ENCODE assay signal across 16 cellular contexts in genomic region chr2:208356846-208357574, GRCh38. TPM values are rescaled to one million over a fixed set of nuclear protein-coding genes. Genes with fewer than 3 reads are reported as not detected.
DNase-seq lines count a peak whose midpoint lies in the region; ATAC-seq and TF ChIP-seq lines count a peak whose summit lies in the region.
"Had no signal": no experiment of that assay in that cellular context is flagged by ENCODE, and none has a peak within 500 bp of the region (broad histone marks: within the 10 kb centered on the region; RNA-seq: fewer than 3 reads in every experiment).

No MANE protein-coding gene starts in this region.

- POLR2A ChIA-PET in WTC11 (lab: Charles Lee): no interaction called here
- POLR2A ChIA-PET in activated CD4-positive, alpha-beta memory T cell treated with anti-CD3 and anti-CD28 coated beads, Interleukin-2, amount 10 ng/mL, durations not matched to agents 7 days and 5 days (lab: Charles Lee): no interaction called here

- H3K36me3 Mint-ChIP-seq in activated T-cell treated with anti-CD3 and anti-CD28 coated beads, Interleukin-2, amount 50 U/mL, for 24 hours (ENCODE audit: low read depth): peaks cover 71% of the 10 kb centered on the region
- peaks cover 48% of the 10 kb centered on the region for H3K36me3 Mint-ChIP-seq in WTC11
- H3K36me3 Mint-ChIP-seq in activated CD4-positive, alpha-beta memory T cell treated with anti-CD3 and anti-CD28 coated beads, Interleukin-2, amount 10 ng/mL, durations not matched to agents 7 days and 5 days (ENCODE audit: low read depth): peaks cover 58% of the 10 kb centered on the region
- H3K36me3 Mint-ChIP-seq: natural killer cell treated with Interleukin-12 subunit alpha and Interleukin-12 subunit beta and Interleukin-15 and Interleukin-18, amount 100 ng/mL, for 72 hours had no signal

- H3K27me3 Mint-ChIP-seq in activated T-cell treated with anti-CD3 and anti-CD28 coated beads, Interleukin-2, amount 50 U/mL, for 24 hours: no peaks in the 10 kb centered on the region
- H3K27me3 Mint-ChIP-seq in WTC11 (ENCODE audit: low read depth): no peaks in the 10 kb centered on the region
- no peaks in the 10 kb centered on the region for H3K27me3 Mint-ChIP-seq in activated CD4-positive, alpha-beta memory T cell treated with anti-CD3 and anti-CD28 coated beads, Interleukin-2, amount 10 ng/mL, durations not matched to agents 7 days and 5 days
- H3K27me3 Mint-ChIP-seq: natural killer cell treated with Interleukin-12 subunit alpha and Interleukin-12 subunit beta and Interleukin-15 and Interleukin-18, amount 100 ng/mL, for 72 hours; type B pancreatic cell had no signal

- H3K9ac ChIP-seq in fibroblast of lung (ENCODE audit: insufficient read depth, low read length) (no peak overlapping the region), subcutaneous abdominal adipose tissue (ENCODE audit: low read length in 5 of 5) (peak overlapping the region in 1 of 5 donors; percentile 17)

- H3K4me3 ChIP-seq in fibroblast of lung (replicated peaks in 1 of 4; ENCODE audit: control extremely low read depth in 1 of 4, insufficient read depth in 1 of 4, low read depth in 3 of 4, low read length in 4 of 4) (no peak overlapping the region), subcutaneous abdominal adipose tissue (ENCODE audit: low read depth in 1 of 5, low read length in 5 of 5) (no peak overlapping the region), SJCRH30 (no peak overlapping the region)
- H3K4me3 ChIP-seq: coronary artery had no signal

- no peak overlapping the region for H2AFZ ChIP-seq in fibroblast of lung (ENCODE audit: low read length)

- no peak for DNase-seq in activated T-cell treated with anti-CD3 and anti-CD28 coated beads, Interleukin-2, amount 50 U/mL, for 24 hours
- no peak for DNase-seq in activated T-cell treated with anti-CD3 and anti-CD28 coated beads, Interleukin-2, amount 50 U/mL, for 48 hours
- DNase-seq in WTC11 (ENCODE audit: low spot score) (no peak), fibroblast of lung (ENCODE audit: low read depth in 2 of 2) (peak; percentile 6 to 29), SJCRH30 (no peak), NCI-H345 treated with DMSO at 0.1 percent for 48 hours (lab: John Stamatoyannopoulos, UW; ENCODE audit: unreplicated experiment) (no peak)
- no peak for DNase-seq in activated CD4-positive, alpha-beta memory T cell treated with anti-CD3 and anti-CD28 coated beads, Interleukin-2, amount 10 ng/mL, durations not matched to agents 7 days and 5 days
- DNase-seq: NCI-H1092 treated with DMSO at 0.1 percent for 48 hours had no signal

- no peak overlapping the region for H3K4me2 ChIP-seq in fibroblast of lung (ENCODE audit: extremely low read depth, insufficient read depth, low read length)

- H3K27ac ChIP-seq in fibroblast of lung (ENCODE audit: insufficient read depth, low read length) (no peak overlapping the region), subcutaneous abdominal adipose tissue (ENCODE audit: low read depth, low read length) (peak overlapping the region; percentile 74), SJCRH30 (no peak overlapping the region)

- TF ChIP-seq CTCF in WTC11 (IDR thresholded peaks at IDR 0.05) (no peak), fibroblast of lung (conservative IDR thresholded peaks at IDR 0.05 in 1 of 2, IDR thresholded peaks at IDR 0.05 in 1 of 2; ENCODE audit: low read depth in 1 of 2, low read length in 2 of 2) (no peak)

- peak overlapping the region; percentile 50 for H3K27ac Mint-ChIP-seq in activated T-cell treated with anti-CD3 and anti-CD28 coated beads, Interleukin-2, amount 50 U/mL, for 24 hours
- peak overlapping the region; percentile 36 for H3K27ac Mint-ChIP-seq in WTC11
- H3K27ac Mint-ChIP-seq in activated CD4-positive, alpha-beta memory T cell treated with anti-CD3 and anti-CD28 coated beads, Interleukin-2, amount 10 ng/mL, durations not matched to agents 7 days and 5 days: no peak overlapping the region
- H3K27ac Mint-ChIP-seq: activated naive CD4-positive, alpha-beta T cell treated with anti-CD3 and anti-CD28 coated beads, Interleukin-2, amount 50 U/mL, for 72 hours; natural killer cell treated with Interleukin-12 subunit alpha and Interleukin-12 subunit beta and Interleukin-15 and Interleukin-18, amount 100 ng/mL, for 72 hours; type B pancreatic cell had no signal

- H3K27me3 ChIP-seq in fibroblast of lung (ENCODE audit: control insufficient read depth, insufficient read depth, low read length) (no peaks in the 10 kb centered on the region), subcutaneous abdominal adipose tissue (ENCODE audit: control insufficient read depth in 5 of 5, insufficient read depth in 4 of 5, low read length in 5 of 5) (no peaks in the 10 kb centered on the region), SJCRH30 (no peaks in the 10 kb centered on the region)

- ATAC-seq in WTC11: no peak
- ATAC-seq: activated naive CD4-positive, alpha-beta T cell treated with anti-CD3 and anti-CD28 coated beads, Interleukin-2, amount 50 U/mL, for 72 hours; natural killer cell treated with Interleukin-12 subunit alpha and Interleukin-12 subunit beta and Interleukin-15 and Interleukin-18, amount 100 ng/mL, for 72 hours; Panc1 had no signal

- no peaks in the 10 kb centered on the region for H3K9me3 ChIP-seq in fibroblast of lung (ENCODE audit: control insufficient read depth, insufficient read depth, low read depth, low read length)
- H3K9me3 ChIP-seq in subcutaneous abdominal adipose tissue (ENCODE audit: control insufficient read depth in 5 of 5, low read length in 5 of 5): no peaks in the 10 kb centered on the region
- H3K9me3 ChIP-seq in SJCRH30 (replicated peaks): no peaks in the 10 kb centered on the region

- CTCF ChIA-PET in WTC11 (lab: Charles Lee): no interaction called here
- CTCF ChIA-PET in activated CD4-positive, alpha-beta memory T cell treated with anti-CD3 and anti-CD28 coated beads, Interleukin-2, amount 10 ng/mL, durations not matched to agents 7 days and 5 days (lab: Charles Lee): no interaction called here

- no peak overlapping the region for H3K4me3 Mint-ChIP-seq in activated T-cell treated with anti-CD3 and anti-CD28 coated beads, Interleukin-2, amount 50 U/mL, for 24 hours
- no peak overlapping the region for H3K4me3 Mint-ChIP-seq in WTC11
- H3K4me3 Mint-ChIP-seq in activated CD4-positive, alpha-beta memory T cell treated with anti-CD3 and anti-CD28 coated beads, Interleukin-2, amount 10 ng/mL, durations not matched to agents 7 days and 5 days: no peak overlapping the region
- H3K4me3 Mint-ChIP-seq: natural killer cell treated with Interleukin-12 subunit alpha and Interleukin-12 subunit beta and Interleukin-15 and Interleukin-18, amount 100 ng/mL, for 72 hours; type B pancreatic cell had no signal

- peaks cover 2% of the 10 kb centered on the region for H3K9me3 Mint-ChIP-seq in activated T-cell treated with anti-CD3 and anti-CD28 coated beads, Interleukin-2, amount 50 U/mL, for 24 hours
- H3K9me3 Mint-ChIP-seq in WTC11: peaks cover 5% of the 10 kb centered on the region; the same call in 1 of the 2 replicates
- H3K9me3 Mint-ChIP-seq in activated CD4-positive, alpha-beta memory T cell treated with anti-CD3 and anti-CD28 coated beads, Interleukin-2, amount 10 ng/mL, durations not matched to agents 7 days and 5 days: no peaks in the 10 kb centered on the region
- H3K9me3 Mint-ChIP-seq: natural killer cell treated with Interleukin-12 subunit alpha and Interleukin-12 subunit beta and Interleukin-15 and Interleukin-18, amount 100 ng/mL, for 72 hours; type B pancreatic cell had no signal

- H3K4me1 Mint-ChIP-seq in activated T-cell treated with anti-CD3 and anti-CD28 coated beads, Interleukin-2, amount 50 U/mL, for 24 hours (ENCODE audit: low read depth): peaks cover 8% of the 10 kb centered on the region
- H3K4me1 Mint-ChIP-seq in WTC11: peaks cover 21% of the 10 kb centered on the region
- no peaks in the 10 kb centered on the region for H3K4me1 Mint-ChIP-seq in activated CD4-positive, alpha-beta memory T cell treated with anti-CD3 and anti-CD28 coated beads, Interleukin-2, amount 10 ng/mL, durations not matched to agents 7 days and 5 days

- no peaks in the 10 kb centered on the region for H4K20me1 ChIP-seq in fibroblast of lung (ENCODE audit: control insufficient read depth, extremely low read depth, insufficient read depth, low read length)

- H3K36me3 ChIP-seq in fibroblast of lung (ENCODE audit: control insufficient read depth, insufficient read depth, low read length) (peaks cover 1% of the 10 kb centered on the region), subcutaneous abdominal adipose tissue (ENCODE audit: control insufficient read depth in 5 of 5, insufficient read depth in 5 of 5, low read length in 5 of 5) (peaks cover 16 to 34% (median 27%) of the 10 kb centered on the region in 5 donors), SJCRH30 (peaks cover 50% of the 10 kb centered on the region)

- H3K4me1 ChIP-seq in fibroblast of lung (ENCODE audit: control insufficient read depth, extremely low read depth, insufficient read depth, low read length) (no peaks in the 10 kb centered on the region), subcutaneous abdominal adipose tissue (ENCODE audit: control insufficient read depth in 5 of 5, insufficient read depth in 5 of 5, low read length in 5 of 5) (peaks cover 0 to 29% (median 13%) of the 10 kb centered on the region in 5 donors), SJCRH30 (no peaks in the 10 kb centered on the region)

- no peaks in the 10 kb centered on the region for H3K79me2 ChIP-seq in fibroblast of lung (ENCODE audit: control insufficient read depth, insufficient read depth, low read length)

TF ChIP-seq in WTC11, 78 proteins besides CTCF, POLR2A, EP300 and RAD21 (continues in another document):
- no peak for TF ChIP-seq ETV6 (CRISPR knock-in tag; IDR thresholded peaks at IDR 0.05)
- TF ChIP-seq SP1 (CRISPR knock-in tag; conservative IDR thresholded peaks at IDR 0.05): no peak
- no peak for TF ChIP-seq ZNF232 (CRISPR knock-in tag; IDR thresholded peaks at IDR 0.05)

RNA-seq across cellular contexts. Expression of gene PTH2R, which starts 49.6 kb away (rescaled TPM):
- total RNA-seq in WTC11 (2021): 0.34 to 0.48 TPM (median 0.37 TPM) in 3 replicates
- under 0.01 TPM in 1 of 2 replicates, not detected in the other for total RNA-seq in fibroblast of lung
- not detected in 2 replicates for polyA plus RNA-seq in fibroblast of lung
- polyA plus RNA-seq in fibroblast of lung (2012): not detected in 2 replicates
- not detected in 2 replicates for polyA minus RNA-seq in fibroblast of lung (ENCODE audit: low replicate concordance)
- total RNA-seq in SJCRH30 (2014; rRNA removed; shearing (Covaris generic)): 0.16 TPM in 1 of 2 replicates, not detected in the other
- under 1 TPM in 1 of 2 experiments, not detected in 1; 0.10 TPM for total RNA-seq in activated CD4-positive, alpha-beta memory T cell treated with anti-CD3 and anti-CD28 coated beads, Interleukin-2, amount 10 ng/mL, durations not matched to agents 7 days and 5 days
- total RNA-seq: glomerular endothelial cell; natural killer cell treated with Interleukin-12 subunit alpha and Interleukin-12 subunit beta and Interleukin-15 and Interleukin-18, amount 100 ng/mL, for 72 hours; NCI-H460 had no signal

Comparison
In these comparisons a context has a peak if more than half of its experiments do, and no peak if none do; other contexts are left out.
1. DNase-seq: peak in fibroblast of lung (2 of 2); none in activated T-cell treated with anti-CD3 and anti-CD28 coated beads, Interleukin-2, amount 50 U/mL, for 24 hours (single experiment), activated T-cell treated with anti-CD3 and anti-CD28 coated beads, Interleukin-2, amount 50 U/mL, for 48 hours (0 of 2), WTC11 (single experiment), SJCRH30 (0 of 2), NCI-H345 treated with DMSO at 0.1 percent for 48 hours (single experiment) and activated CD4-positive, alpha-beta memory T cell treated with anti-CD3 and anti-CD28 coated beads, Interleukin-2, amount 10 ng/mL, durations not matched to agents 7 days and 5 days (single experiment).